Comparison of ENCODE assay signal across 17 cellular contexts in genomic region chr11:94882931-94883330, GRCh38.
DNase-seq lines count a peak whose midpoint lies in the region; ATAC-seq and TF ChIP-seq lines count a peak whose summit lies in the region.
"Had no signal": no experiment of that assay in that cellular context is flagged by ENCODE, and none has a peak within 500 bp of the region (broad histone marks: within the 10 kb centered on the region; RNA-seq: fewer than 3 reads in every experiment).

No MANE protein-coding gene starts in this region.

- no peak overlapping the region for H3K4me3 Mint-ChIP-seq in MCF 10A (ENCODE audit: unreplicated experiment)
- H3K4me3 Mint-ChIP-seq: CD4-positive, CD25-positive, alpha-beta regulatory T cell had no signal

- H3K9ac ChIP-seq in mammary epithelial cell (ENCODE audit: insufficient read depth, low read length): no peak overlapping the region
- no peak overlapping the region for H3K9ac ChIP-seq in stomach smooth muscle (ENCODE audit: low read length in 2 of 2)

- ATAC-seq in esophagus mucosa (peak; percentile 74), HG03159 (IDR thresholded peaks at IDR 0.05; ENCODE audit: unreplicated experiment) (no peak), GM19452 (IDR thresholded peaks at IDR 0.05; ENCODE audit: unreplicated experiment) (no peak), HG03439 (IDR thresholded peaks at IDR 0.05; ENCODE audit: unreplicated experiment) (no peak)

- H3K27ac Mint-ChIP-seq in MCF 10A (ENCODE audit: low read depth, unreplicated experiment): no peak overlapping the region
- H3K27ac Mint-ChIP-seq: CD4-positive, CD25-positive, alpha-beta regulatory T cell had no signal

- H3K36me3 ChIP-seq in mammary epithelial cell (ENCODE audit: insufficient read depth, low read length): peaks cover 36% of the 10 kb centered on the region
- H3K36me3 ChIP-seq in stomach smooth muscle (ENCODE audit: control insufficient read depth in 2 of 2, insufficient read depth in 2 of 2, low read length in 2 of 2): peaks cover 19 to 22% of the 10 kb centered on the region in 2 donors

- peaks cover 36% of the 10 kb centered on the region for H3K4me1 ChIP-seq in mammary epithelial cell (ENCODE audit: insufficient read depth, low read length)
- peaks cover 15% of the 10 kb centered on the region for H3K4me1 ChIP-seq in stomach smooth muscle (ENCODE audit: control insufficient read depth, insufficient read depth, low read length)
- H3K4me1 ChIP-seq: Caco-2, HAP-1 had no signal

- peaks cover 2% of the 10 kb centered on the region for H3K9me3 Mint-ChIP-seq in MCF 10A (ENCODE audit: unreplicated experiment)

- peaks cover 26% of the 10 kb centered on the region for H3K79me2 ChIP-seq in mammary epithelial cell (ENCODE audit: insufficient read depth, low read length)

- H4K20me1 ChIP-seq in mammary epithelial cell (ENCODE audit: insufficient read depth, low read length): no peaks in the 10 kb centered on the region

- no peaks in the 10 kb centered on the region for H3K27me3 Mint-ChIP-seq in MCF 10A (ENCODE audit: insufficient read depth, unreplicated experiment)
- H3K27me3 Mint-ChIP-seq: CD4-positive, CD25-positive, alpha-beta regulatory T cell had no signal

- 75% methylated on average over 2 of the region's 2 CpGs for WGBS in mammary epithelial cell (ENCODE audit: low coverage, missing lambda C conversion rate)

- H3K4me1 Mint-ChIP-seq in MCF 10A (ENCODE audit: insufficient read depth, unreplicated experiment): peaks cover 14% of the 10 kb centered on the region

- H3K4me2 ChIP-seq in mammary epithelial cell (ENCODE audit: insufficient read depth, low read depth, low read length): no peak overlapping the region

- peaks cover 41% of the 10 kb centered on the region for H3K36me3 Mint-ChIP-seq in MCF 10A (ENCODE audit: insufficient read depth, unreplicated experiment)

- dilution Hi-C loops in mammary epithelial cell (cut with HindIII; ENCODE audit: low sequenced_read_pairs): no loop called here

- BruUV-seq in mammary epithelial cell (replicated peaks; lab: Mats Ljungman, UMichigan): no TSS peak
- BruUV-seq in MCF 10A (replicated peaks; lab: Mats Ljungman, UMichigan): no TSS peak

- H3K27ac ChIP-seq in mammary epithelial cell (ENCODE audit: insufficient read depth, low read depth, low read length) (peak overlapping the region; percentile 16), RWPE1 (peak overlapping the region; percentile 48), stomach smooth muscle (ENCODE audit: low read length) (peak overlapping the region; percentile 55)

- H3K27me3 ChIP-seq in mammary epithelial cell (ENCODE audit: insufficient read depth, low read length): no peaks in the 10 kb centered on the region
- H3K27me3 ChIP-seq in stomach smooth muscle (ENCODE audit: control insufficient read depth in 1 of 2, insufficient read depth in 2 of 2, low read length in 2 of 2): no peaks in the 10 kb centered on the region

- CTCF ChIA-PET in mammary epithelial cell (lab: Charles Lee; ENCODE audit: low non-redundant PET) (interaction anchor here (0.6 kb wide), 1 partner anchor 430 kb away, joined by 3 read pairs; no protein-coding TSS in a partner anchor), MCF 10A (lab: Yijun Ruan, JAX) (interaction anchor here (0.6 to 2.9 kb wide), 4 partner anchors 15 to 1055 kb away, joined by 3 to 12 read pairs (median 4); no protein-coding TSS in a partner anchor), RWPE1 (lab: Yijun Ruan, JAX) (no interaction called here)

- H3K9me3 ChIP-seq in mammary epithelial cell (replicated peaks; ENCODE audit: insufficient read depth, low read length) (no peaks in the 10 kb centered on the region), stomach smooth muscle (ENCODE audit: control insufficient read depth in 2 of 2, low read length in 2 of 2) (no peaks in the 10 kb centered on the region)
- H3K9me3 ChIP-seq: HAP-1 had no signal

- DNase-seq in mammary epithelial cell (peak; percentile 73), MCF 10A (ENCODE audit: unreplicated experiment) (no peak), RWPE1 (ENCODE audit: low spot score) (peak; percentile 25)
- DNase-seq: AML-193; Caco-2; CD4-positive, CD25-positive, alpha-beta regulatory T cell; DMS79 treated with DMSO at 0.1 percent for 48 hours; NCI-H1105 treated with DMSO at 0.1 percent for 48 hours; NCI-H187 treated with DMSO at 0.1 percent for 48 hours; NCI-H510A treated with DMSO at 0.1 percent for 48 hours; SW 1271 had no signal

- POLR2A ChIA-PET in MCF 10A (lab: Yijun Ruan, JAX): no interaction called here
- POLR2A ChIA-PET in RWPE1 (lab: Yijun Ruan, JAX; ENCODE audit: low non-redundant PET): no interaction called here

- H3K4me3 ChIP-seq in mammary epithelial cell (replicated peaks in 1 of 3; ENCODE audit: insufficient read depth in 1 of 3, low read depth in 2 of 3, low read length in 3 of 3): no peak overlapping the region
- no peak overlapping the region for H3K4me3 ChIP-seq in stomach smooth muscle (ENCODE audit: low read length in 2 of 2)
- H3K4me3 ChIP-seq: HAP-1 had no signal

- no peak overlapping the region for H2AFZ ChIP-seq in mammary epithelial cell (ENCODE audit: low read depth, low read length)

- intact Hi-C loops in mammary epithelial cell (cut with micrococcal nuclease) (loop anchor here (5.0 kb wide), 1 partner anchor 264 kb away; no protein-coding TSS in a partner anchor), MCF 10A (cut with micrococcal nuclease) (no loop called here)

- in situ Hi-C loops in mammary epithelial cell (cut with MboI; ENCODE audit: low sequenced_read_pairs in 2 of 2): no loop called here

- TF ChIP-seq CTCF in mammary epithelial cell (conservative IDR thresholded peaks at IDR 0.05 in 1 of 2, IDR thresholded peaks at IDR 0.05 in 1 of 2; ENCODE audit: extremely low read depth in 1 of 2, insufficient read depth in 1 of 2, low read depth in 1 of 2, low read length in 2 of 2): no peak
- no peak for TF ChIP-seq CTCF in MCF 10A (IDR thresholded peaks at IDR 0.05; ENCODE audit: unreplicated experiment)
- TF ChIP-seq CTCF in RWPE1 (conservative IDR thresholded peaks at IDR 0.05; ENCODE audit: low read depth): no peak
